In the genomic region with DNA sequence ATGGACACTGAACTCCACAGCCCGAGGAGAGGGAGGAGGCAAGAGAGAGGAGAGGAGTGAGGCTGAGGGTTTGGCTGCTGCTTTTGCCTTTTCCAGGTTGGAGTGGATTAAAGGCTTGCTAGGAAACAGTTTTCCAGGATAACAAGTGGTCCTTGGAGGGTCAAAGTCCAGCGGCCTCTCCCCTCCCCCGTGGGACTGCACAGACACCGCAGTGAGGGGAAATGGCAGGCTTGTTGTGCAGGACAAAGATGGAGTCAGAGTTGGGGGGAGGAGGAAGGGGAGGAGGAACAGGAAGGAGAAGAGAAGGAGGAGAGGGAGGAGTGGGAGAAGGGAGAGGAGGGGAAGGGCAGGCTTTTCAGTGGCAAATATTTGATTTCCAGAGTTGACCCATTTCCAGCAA, we compare ENCODE assay signal across 15 cellular contexts.
"Had no signal": no experiment of that assay in that cellular context is flagged by ENCODE, and none has a peak within 500 bp of the region (broad histone marks: within the 10 kb centered on the region; RNA-seq: fewer than 3 reads in every experiment).

No MANE protein-coding gene starts in this region.

- H3K27ac ChIP-seq: colonic mucosa, foreskin keratinocyte, neutrophil, sigmoid colon, skin epidermis had no signal

- ATAC-seq: foreskin keratinocyte, left colon had no signal

- FAIRE-seq: endothelial cell of umbilical vein had no signal

- H3K27me3 ChIP-seq: colonic mucosa, foreskin keratinocyte had no signal

- H3K36me3 ChIP-seq: colonic mucosa, neutrophil, sigmoid colon had no signal

- H3K4me3 ChIP-seq: colonic mucosa, sigmoid colon, skin epidermis had no signal

- H3K9me3 ChIP-seq: colonic mucosa, neutrophil, sigmoid colon had no signal

- H3K4me1 ChIP-seq: colonic mucosa, foreskin keratinocyte, sigmoid colon had no signal

- DNase-seq: colonic mucosa; dermis blood vessel endothelial cell; erythroblast; foreskin keratinocyte; left colon; mesendoderm; naive B cell; sigmoid colon; stimulated activated CD4-positive, alpha-beta T cell treated with anti-CD3 and anti-CD28 coated beads, Interleukin-12 subunit alpha, Interleukin-12 subunit beta, amount 100 ng/mL, for 4 hours; stimulated activated CD4-positive, alpha-beta T cell treated with anti-CD3 and anti-CD28 coated beads, Interleukin-2, amount 100 ng/mL, for 48 hours; stimulated activated naive CD4-positive, alpha-beta T cell treated with Interleukin-2 at 50 U/mL for 16 hours; trophoblast cell had no signal
